9 cellular contexts compared by ENCODE assay signal in the genomic region with DNA sequence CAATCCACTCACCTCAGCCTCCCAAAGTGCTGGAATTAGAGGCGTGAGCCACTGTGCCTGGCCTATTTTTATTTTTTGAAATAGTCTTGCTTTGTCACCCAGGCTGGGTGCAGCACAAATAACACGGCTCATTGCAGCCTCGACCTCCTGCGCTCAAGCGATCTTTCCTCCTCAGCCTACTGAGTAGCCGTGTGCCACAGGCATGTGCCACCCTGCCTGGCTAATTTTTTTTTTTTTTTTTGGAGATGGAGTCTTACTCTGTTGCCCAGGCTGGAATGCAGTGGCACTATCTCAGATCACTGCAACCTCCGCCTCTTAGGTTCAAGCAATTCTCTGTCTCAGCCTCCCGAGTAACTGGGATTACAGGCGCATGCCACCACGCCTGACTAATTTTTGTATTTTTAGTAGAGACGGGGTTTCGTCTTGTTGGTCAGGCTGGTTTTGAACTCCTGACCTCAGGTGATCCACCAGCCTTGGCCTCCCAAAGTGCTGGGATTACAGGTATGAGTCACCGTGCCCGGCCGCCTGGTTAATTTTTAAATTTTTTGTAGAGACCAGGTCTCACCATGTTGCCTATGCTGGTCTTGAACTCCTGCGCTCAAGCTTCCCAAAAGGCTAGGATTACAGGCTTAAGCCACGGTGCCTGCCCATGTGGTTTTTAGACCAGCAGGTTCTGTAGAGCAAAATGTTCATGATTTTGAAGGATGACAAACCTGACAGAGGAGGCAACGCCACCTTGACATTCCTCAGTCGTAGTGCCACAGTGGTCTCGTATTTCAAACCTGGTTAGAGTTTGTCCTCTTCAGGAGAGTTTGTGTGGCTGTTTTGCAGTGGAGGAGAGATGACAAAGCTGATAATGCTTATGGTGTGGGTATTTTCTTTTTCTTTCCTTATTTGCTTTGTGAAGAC. TPM values are rescaled to one million over a fixed set of nuclear protein-coding genes. Genes with fewer than 3 reads are reported as not detected.
DNase-seq lines count a peak whose midpoint lies in the region; ATAC-seq, FAIRE-seq and TF ChIP-seq lines count a peak whose summit lies in the region.
"Not testable (repeated sequence)": the region's sequence is repeated elsewhere in the genome, so short reads cannot be mapped to it uniquely, and the experiment has no call there.
"Had no signal": no experiment of that assay in that cellular context is flagged by ENCODE, and none has a peak within 500 bp of the region (broad histone marks: within the 10 kb centered on the region; RNA-seq: fewer than 3 reads in every experiment).

No MANE protein-coding gene starts in this region.

- H3K4me2 ChIP-seq in IMR-90 (ENCODE audit: low read depth, low read length), result not testable (repeated sequence)
- peak overlapping the region; percentile 70 for H3K4me2 ChIP-seq in HepG2 (ENCODE audit: low read depth, low read length)
- peak overlapping the region; percentile 40 for H3K4me2 ChIP-seq in parathyroid adenoma (ENCODE audit: low read length)

- dilution Hi-C loops in IMR-90 (cut with HindIII; ENCODE audit: low sequenced_read_pairs, unreplicated experiment), result not testable (repeated sequence)

- H3K27ac ChIP-seq in IMR-90 (ENCODE audit: insufficient read depth, low read length), result not testable (repeated sequence)
- peak overlapping the region; percentile 76 to 87 (median 84) for H3K27ac ChIP-seq in body of pancreas
- peak overlapping the region; percentile 58 for H3K27ac ChIP-seq in HepG2 (ENCODE audit: extremely low read length, insufficient read depth, low read length)
- H3K27ac ChIP-seq in parathyroid adenoma, result peak overlapping the region; percentile 82
- H3K27ac ChIP-seq in upper lobe of left lung, result peak overlapping the region; percentile 68 to 86 (median 77)

- not testable (repeated sequence) for H3K79me2 ChIP-seq in HepG2 (ENCODE audit: insufficient read depth, low read length); parathyroid adenoma

- not testable (repeated sequence) for H3K79me1 ChIP-seq in IMR-90 (ENCODE audit: low read depth in 1 of 2, low read length in 2 of 2)

- not testable (repeated sequence) for H3K36me3 ChIP-seq in Caco-2 (ENCODE audit: control insufficient read depth, insufficient read depth, low read length); IMR-90 (ENCODE audit: control insufficient read depth, insufficient read depth, low read length); body of pancreas (replicated peaks in 1 of 2; ENCODE audit: insufficient read depth in 1 of 2, low read depth in 2 of 2); HepG2 (replicated peaks in 1 of 2; ENCODE audit: control insufficient read depth in 1 of 2, insufficient read depth in 2 of 2, low read length in 2 of 2); parathyroid adenoma (ENCODE audit: control insufficient read depth, insufficient read depth, low read length); upper lobe of left lung

- H3K4me1 Mint-ChIP-seq in Caco-2 (ENCODE audit: low read depth, unreplicated experiment), result peaks cover 76% of the 10 kb centered on the region

- intact Hi-C loops in Caco-2 (cut with micrococcal nuclease; ENCODE audit: unreplicated experiment), result loop anchor here (10.0 kb wide), 1 partner anchor 569 kb away; a partner anchor contains a TSS
- intact Hi-C loops in IMR-90 (cut with micrococcal nuclease); body of pancreas (cut with DNase I); HepG2 (cut with micrococcal nuclease; ENCODE audit: unreplicated experiment): not testable (repeated sequence)

- H2BK20ac ChIP-seq in IMR-90 (ENCODE audit: low read depth, low read length), result not testable (repeated sequence)

- H2AK5ac ChIP-seq in IMR-90 (ENCODE audit: low read depth, low read length), result 0 out of 2 replicates have a peak overlapping the region, but pooled peaks have one; percentile 51

- H3K9me1 ChIP-seq in IMR-90 (ENCODE audit: insufficient read depth, low read length), result not testable (repeated sequence)

- peak overlapping the region; percentile 100 for H3K27ac Mint-ChIP-seq in Caco-2 (ENCODE audit: unreplicated experiment)

- H3K56ac ChIP-seq in IMR-90 (ENCODE audit: extremely low read depth, insufficient read depth, low read length), result not testable (repeated sequence)

- H3K27me3 ChIP-seq in Caco-2 (replicated peaks; ENCODE audit: control insufficient read depth, insufficient read depth, low read length); IMR-90 (ENCODE audit: control insufficient read depth, insufficient read depth, low read length); body of pancreas; HepG2 (ENCODE audit: control insufficient read depth in 1 of 2, insufficient read depth in 2 of 2, low read length in 2 of 2); parathyroid adenoma (ENCODE audit: control insufficient read depth, insufficient read depth, low read length); upper lobe of left lung: not testable (repeated sequence)

- not testable (repeated sequence) for H3K27me3 Mint-ChIP-seq in Caco-2 (ENCODE audit: insufficient read depth, unreplicated experiment)

- not testable (repeated sequence) for H2AFZ ChIP-seq in IMR-90 (replicated peaks; ENCODE audit: low read length, poor library complexity); HepG2 (ENCODE audit: low read length)
- peak overlapping the region; percentile 77 for H2AFZ ChIP-seq in parathyroid adenoma

- TF ChIP-seq CTCF in Caco-2 (IDR thresholded peaks at IDR 0.05; ENCODE audit: insufficient read depth in 1 of 2, low read depth in 1 of 2, low read length in 1 of 2, severe bottlenecking in 1 of 2, unreplicated experiment in 1 of 2); IMR-90 (conservative IDR thresholded peaks at IDR 0.05; ENCODE audit: low read depth, low read length); body of pancreas (IDR thresholded peaks at IDR 0.05); upper lobe of left lung (IDR thresholded peaks at IDR 0.05): not testable (repeated sequence)
- TF ChIP-seq CTCF in HepG2 (CRISPR knock-in tag; IDR thresholded peaks at IDR 0.05), result peak; percentile 15; the same call in 1 of the 2 replicates
- TF ChIP-seq CTCF in parathyroid adenoma (IDR thresholded peaks at IDR 0.05), result peak; percentile 8

- TF ChIP-seq RAD21 in IMR-90 (IDR thresholded peaks at IDR 0.05; ENCODE audit: low read length), result not testable (repeated sequence)
- peak; percentile 36; the same call in 1 of the 2 replicates for TF ChIP-seq RAD21 in HepG2 (CRISPR knock-in tag; IDR thresholded peaks at IDR 0.05)

- not testable (repeated sequence) for H2BK5ac ChIP-seq in IMR-90 (ENCODE audit: low read depth, low read length, poor library complexity, severe bottlenecking)

- H2BK120ac ChIP-seq in IMR-90 (ENCODE audit: low read depth, low read length), result not testable (repeated sequence)

- H2BK15ac ChIP-seq in IMR-90 (ENCODE audit: low read depth, low read length), result not testable (repeated sequence)

- not testable (repeated sequence) for H3K14ac ChIP-seq in IMR-90 (replicated peaks; ENCODE audit: low read depth, low read length)

- H3K9me3 ChIP-seq in Caco-2; IMR-90 (ENCODE audit: control insufficient read depth, insufficient read depth, low read length); body of pancreas; HepG2 (ENCODE audit: low read length); parathyroid adenoma (ENCODE audit: control insufficient read depth, low read length); upper lobe of left lung: not testable (repeated sequence)

- peaks cover 52% of the 10 kb centered on the region for H3K36me3 Mint-ChIP-seq in Caco-2 (ENCODE audit: insufficient read depth, unreplicated experiment)

- TF ChIP-seq EP300 in HepG2 (IDR thresholded peaks at IDR 0.05; ENCODE audit: low read depth in 2 of 2, low read length in 2 of 2); HepG2 (CRISPR knock-in tag; IDR thresholded peaks at IDR 0.05; ENCODE audit: borderline replicate concordance); upper lobe of left lung (IDR thresholded peaks at IDR 0.05): not testable (repeated sequence)

- not testable (repeated sequence) for H3K18ac ChIP-seq in IMR-90 (ENCODE audit: low read depth, low read length)

- H3K9me3 Mint-ChIP-seq in Caco-2 (ENCODE audit: unreplicated experiment), result not testable (repeated sequence)

- H3K4me3 Mint-ChIP-seq in Caco-2 (ENCODE audit: unreplicated experiment), result peak overlapping the region; percentile 60

- not testable (repeated sequence) for H2AK9ac ChIP-seq in IMR-90 (replicated peaks; ENCODE audit: low read depth, low read length, poor library complexity)

- in situ Hi-C loops in IMR-90 (cut with MboI; ENCODE audit: low sequenced_read_pairs); HepG2 (cut with HindIII; ENCODE audit: extremely low pct_ligation_motif_present, low pct_unique_long_range_greater_than_20kb): not testable (repeated sequence)

- not testable (repeated sequence) for TF ChIP-seq POLR2A in IMR-90 (IDR thresholded peaks at IDR 0.05; ENCODE audit: low read depth, low read length); body of pancreas (IDR thresholded peaks at IDR 0.05); HepG2 (IDR thresholded peaks at IDR 0.05; ENCODE audit: insufficient read depth in 1 of 2, low read depth in 2 of 2, low read length in 2 of 2); upper lobe of left lung (IDR thresholded peaks at IDR 0.05)

- not testable (repeated sequence) for H4K5ac ChIP-seq in IMR-90 (ENCODE audit: low read depth, low read length)

- not testable (repeated sequence) for BruUV-seq in Caco-2 (replicated peaks; lab: Mats Ljungman, UMichigan); IMR-90 (replicated peaks; lab: Mats Ljungman, UMichigan); HepG2 (replicated peaks; lab: Mats Ljungman, UMichigan)

- ATAC-seq in IMR-90 (ENCODE audit: low read depth); body of pancreas; upper lobe of left lung (ENCODE audit: low FRiP score in 2 of 2): not testable (repeated sequence)
- peak; percentile 48 for ATAC-seq in HepG2

- not testable (repeated sequence) for H3K4me3 ChIP-seq in Caco-2 (ENCODE audit: low read depth, low read length); IMR-90 (ENCODE audit: insufficient read depth, low read depth, low read length); body of pancreas; parathyroid adenoma (ENCODE audit: low read depth, low read length); upper lobe of left lung
- H3K4me3 ChIP-seq in HepG2 (replicated peaks in 1 of 3; ENCODE audit: insufficient read depth in 1 of 3, low read depth in 2 of 3, low read length in 3 of 3), result peak overlapping the region; percentile 0 to 41 (median 1); a peak in 2 of 6 replicates

- not testable (repeated sequence) for H4K91ac ChIP-seq in IMR-90 (ENCODE audit: insufficient read depth, low read depth, low read length)

- FAIRE-seq in RCC 7860 (lab: Jason Lieb, UNC) (peak; percentile 78), HepG2 (lab: Jason Lieb, UNC) (peak; percentile 67)

- WGBS in IMR-90 (ENCODE audit: extremely low coverage in 2 of 2, insufficient read length in 1 of 2), 2 experiments, result 75% methylated on average over 6 of the region's 20 CpGs; no CpG with 5 or more reads in 1 of the 2 experiments
- WGBS in body of pancreas, 2 donors, result 78 to 79% methylated on average over 18 to 20 of the region's 20 CpGs
- 34% methylated on average over 20 of the region's 20 CpGs for WGBS in HepG2 (ENCODE audit: low lambda C conversion rate)
- WGBS in upper lobe of left lung, 2 donors, result 83 to 85% methylated on average over 18 to 20 of the region's 20 CpGs

- H3K4ac ChIP-seq in IMR-90 (ENCODE audit: low read depth, low read length), result not testable (repeated sequence)

- not testable (repeated sequence) for H3K23ac ChIP-seq in IMR-90 (ENCODE audit: low read depth, low read length)

- CTCF ChIA-PET in Caco-2 (lab: Charles Lee) (interaction anchor here (0.6 to 4.8 kb wide), 5 partner anchors 14 to 138 kb away, joined by 3 to 26 read pairs (median 4); no protein-coding TSS in a partner anchor), IMR-90 (lab: Yijun Ruan, JAX) (interaction anchor here (0.9 kb wide), 1 partner anchor 15 kb away, joined by 4 read pairs; no protein-coding TSS in a partner anchor)
- CTCF ChIA-PET in HepG2 (lab: Yijun Ruan, JAX; ENCODE audit: low intra/inter-chr PET ratio, low total read pairs), result not testable (repeated sequence)

- not testable (repeated sequence) for H3K9ac ChIP-seq in IMR-90 (ENCODE audit: low read depth, low read length); parathyroid adenoma
- peak overlapping the region; percentile 4; the same call in 1 of the 2 replicates for H3K9ac ChIP-seq in HepG2 (ENCODE audit: insufficient read depth, low read depth, low read length)

- POLR2A ChIA-PET in Caco-2 (lab: Charles Lee); IMR-90 (lab: Charles Lee; ENCODE audit: unreplicated experiment): not testable (repeated sequence)
- POLR2A ChIA-PET in HepG2 (lab: Yijun Ruan, JAX), result interaction anchor here (0.7 to 2.8 kb wide), 10 partner anchors 14 to 194 kb away, joined by 3 to 18 read pairs (median 6); a partner anchor contains a TSS

- DNase-seq in Caco-2 (peak; percentile 64 to 80), RCC 7860 (ENCODE audit: low spot score) (peak; percentile 69), body of pancreas (peak in 1 of 4 donors; percentile 13), glomerular visceral epithelial cell (ENCODE audit: extremely low spot score) (peak; percentile 45), HepG2 (ENCODE audit: low spot score) (peak; percentile 94)
- not testable (repeated sequence) for DNase-seq in IMR-90, upper lobe of left lung

- not testable (repeated sequence) for H4K8ac ChIP-seq in IMR-90 (ENCODE audit: low read depth in 2 of 2, low read length in 2 of 2)

- H4K20me1 ChIP-seq in IMR-90 (ENCODE audit: insufficient read depth, low read length); HepG2 (ENCODE audit: insufficient read depth, low read length): not testable (repeated sequence)

- peaks cover 83% of the 10 kb centered on the region for H3K4me1 ChIP-seq in Caco-2
- peaks cover 11% of the 10 kb centered on the region for H3K4me1 ChIP-seq in IMR-90 (ENCODE audit: control insufficient read depth, insufficient read depth, low read length)
- H3K4me1 ChIP-seq in body of pancreas, result peaks cover 39% of the 10 kb centered on the region
- H3K4me1 ChIP-seq in HepG2 (ENCODE audit: insufficient read depth, low read length), result peaks cover 84% of the 10 kb centered on the region
- H3K4me1 ChIP-seq in parathyroid adenoma, result peaks cover 19% of the 10 kb centered on the region
- H3K4me1 ChIP-seq in upper lobe of left lung, result peaks cover 0 to 27% (median 9%) of the 10 kb centered on the region in 4 donors

RNA-seq across cellular contexts. Expression of a gene that starts 31.1 kb away (rescaled TPM):
- total RNA-seq in Caco-2 (2022) (23.1 and 29.9 TPM in 2 replicates), IMR-90 (2012; rRNA removed) (40.0 and 47.5 TPM in 2 replicates), body of pancreas (1 to 10 TPM in 1 of 2 donors, under 1 TPM in 1; under 0.01 to 2.3 TPM), HepG2 (2016; rRNA removed; fragmentation: Illumina TruSeq; extraction: Trizol) (5.9 and 7.2 TPM in 2 replicates), upper lobe of left lung (10 to 100 TPM in 1 of 6 donors, 1 to 10 TPM in 5; 2.3 to 12.3 (median 5.2) TPM)
- polyA plus RNA-seq in IMR-90 (2012; rRNA removed) (42.7 and 46.9 TPM in 2 replicates), HepG2 (2011; rRNA removed) (7.9 and 8.0 TPM in 2 replicates)
- 29.3 and 63.1 TPM in 2 replicates for polyA plus RNA-seq in IMR-90 (2012; cell fraction: cytosol; rRNA removed)
- polyA plus RNA-seq in IMR-90 (2012; cell fraction: nucleus; rRNA removed; ENCODE audit: low replicate concordance), result 24.3 and 25.0 TPM in 2 replicates
- 3.6 and 4.1 TPM in 2 replicates for total RNA-seq in HepG2 (2016; cell fraction: cytosol; rRNA removed; fragmentation: Illumina TruSeq; extraction: Trizol; ENCODE audit: low read depth)
- total RNA-seq in HepG2 (2016; cell fraction: insoluble cytoplasmic fraction; rRNA removed; fragmentation: Illumina TruSeq; extraction: Trizol), result 7.0 and 8.2 TPM in 2 replicates
- total RNA-seq in HepG2 (2016; cell fraction: membrane; rRNA removed; fragmentation: Illumina TruSeq; extraction: Trizol), result 6.0 and 7.8 TPM in 2 replicates
- total RNA-seq in HepG2 (2016; cell fraction: nucleus; rRNA removed; fragmentation: Illumina TruSeq; extraction: Trizol), result 3.0 and 4.1 TPM in 2 replicates
- 6.7 and 10.5 TPM in 2 replicates for polyA plus RNA-seq in HepG2 (2011; cell fraction: cytosol; rRNA removed)
- polyA plus RNA-seq in HepG2 (2011; cell fraction: nucleus; rRNA removed), result 4.6 and 7.3 TPM in 2 replicates
- 3.8 and 5.2 TPM in 2 replicates for polyA plus RNA-seq in HepG2 (2012)
- polyA plus RNA-seq in HepG2 (2016; cell fraction: cytosol; fragmentation: Illumina TruSeq; extraction: Trizol; ENCODE audit: low read depth), result 6.8 and 7.0 TPM in 2 replicates
- polyA plus RNA-seq in HepG2 (2016; cell fraction: insoluble cytoplasmic fraction; fragmentation: Illumina TruSeq; extraction: Trizol; ENCODE audit: low read depth), result 6.9 and 7.1 TPM in 2 replicates
- polyA plus RNA-seq in HepG2 (2016; cell fraction: membrane; fragmentation: Illumina TruSeq; extraction: Trizol; ENCODE audit: low read depth), result 5.1 and 6.4 TPM in 2 replicates
- polyA plus RNA-seq in HepG2 (2016; cell fraction: nucleus; fragmentation: Illumina TruSeq; extraction: Trizol; ENCODE audit: insufficient read depth, low read depth), result 3.6 and 6.6 TPM in 2 replicates
- 0.07 and 10.0 TPM in 2 replicates for polyA minus RNA-seq in HepG2 (2011; rRNA and poly(A)+ RNA removed; ENCODE audit: low replicate concordance)
- polyA minus RNA-seq in HepG2 (2011; cell fraction: cytosol; rRNA and poly(A)+ RNA removed), result 2.9 and 4.1 TPM in 2 replicates
- 2.9 and 4.1 TPM in 2 replicates for polyA minus RNA-seq in HepG2 (2011; cell fraction: nucleus; rRNA and poly(A)+ RNA removed)

RNA-seq across cellular contexts. Expression of a gene that starts 32.4 kb away (rescaled TPM):
- total RNA-seq in Caco-2 (2022) (153 and 156 TPM in 2 replicates), IMR-90 (2012; rRNA removed) (0.90 and 1.4 TPM in 2 replicates), body of pancreas (1 to 10 TPM; 4.6 to 8.6 TPM), HepG2 (2016; rRNA removed; fragmentation: Illumina TruSeq; extraction: Trizol) (22.2 and 26.6 TPM in 2 replicates), upper lobe of left lung (10 to 100 TPM in 5 of 6 donors, 1 to 10 TPM in 1; 7.3 to 56.4 (median 43.4) TPM)
- polyA plus RNA-seq in IMR-90 (2012; rRNA removed) (0.14 and 0.17 TPM in 2 replicates), HepG2 (2011; rRNA removed) (6.0 and 6.9 TPM in 2 replicates)
- polyA plus RNA-seq in IMR-90 (2012; cell fraction: cytosol; rRNA removed), result 0.05 and 0.08 TPM in 2 replicates
- 0.07 and 0.25 TPM in 2 replicates for polyA plus RNA-seq in IMR-90 (2012; cell fraction: nucleus; rRNA removed; ENCODE audit: low replicate concordance)
- total RNA-seq in HepG2 (2016; cell fraction: cytosol; rRNA removed; fragmentation: Illumina TruSeq; extraction: Trizol; ENCODE audit: low read depth), result 1.9 TPM in 2 replicates
- 21.4 and 26.1 TPM in 2 replicates for total RNA-seq in HepG2 (2016; cell fraction: insoluble cytoplasmic fraction; rRNA removed; fragmentation: Illumina TruSeq; extraction: Trizol)
- 10.5 and 11.8 TPM in 2 replicates for total RNA-seq in HepG2 (2016; cell fraction: membrane; rRNA removed; fragmentation: Illumina TruSeq; extraction: Trizol)
- total RNA-seq in HepG2 (2016; cell fraction: nucleus; rRNA removed; fragmentation: Illumina TruSeq; extraction: Trizol), result 12.5 and 14.9 TPM in 2 replicates
- polyA plus RNA-seq in HepG2 (2011; cell fraction: cytosol; rRNA removed), result 2.8 and 4.1 TPM in 2 replicates
- polyA plus RNA-seq in HepG2 (2011; cell fraction: nucleus; rRNA removed), result 2.6 and 3.1 TPM in 2 replicates
- 4.6 and 4.9 TPM in 2 replicates for polyA plus RNA-seq in HepG2 (2012)
- polyA plus RNA-seq in HepG2 (2016; cell fraction: cytosol; fragmentation: Illumina TruSeq; extraction: Trizol; ENCODE audit: low read depth), result 0.35 and 0.57 TPM in 2 replicates
- polyA plus RNA-seq in HepG2 (2016; cell fraction: insoluble cytoplasmic fraction; fragmentation: Illumina TruSeq; extraction: Trizol; ENCODE audit: low read depth), result 8.8 and 9.1 TPM in 2 replicates
- polyA plus RNA-seq in HepG2 (2016; cell fraction: membrane; fragmentation: Illumina TruSeq; extraction: Trizol; ENCODE audit: low read depth), result 2.6 and 2.7 TPM in 2 replicates
- polyA plus RNA-seq in HepG2 (2016; cell fraction: nucleus; fragmentation: Illumina TruSeq; extraction: Trizol; ENCODE audit: insufficient read depth, low read depth), result 13.0 and 13.3 TPM in 2 replicates
- 3.1 and 8.3 TPM in 2 replicates for polyA minus RNA-seq in HepG2 (2011; rRNA and poly(A)+ RNA removed; ENCODE audit: low replicate concordance)
- 22.0 and 24.4 TPM in 2 replicates for polyA minus RNA-seq in HepG2 (2011; cell fraction: cytosol; rRNA and poly(A)+ RNA removed)
- 10.6 and 14.4 TPM in 2 replicates for polyA minus RNA-seq in HepG2 (2011; cell fraction: nucleus; rRNA and poly(A)+ RNA removed)
- total RNA-seq: GM23248 had no signal
